ENCODE assay signal across 19 cellular contexts in genomic region chr5:171481791-171482536, GRCh38.
"Had no signal": no experiment of that assay in that cellular context is flagged by ENCODE, and none has a peak within 500 bp of the region (broad histone marks: within the 10 kb centered on the region; RNA-seq: fewer than 3 reads in every experiment).

No MANE protein-coding gene starts in this region.

- H3K4me3 ChIP-seq: esophagus muscularis mucosa, pancreas, prostate gland, spleen, thoracic aorta, transverse colon had no signal

- H3K4me1 Mint-ChIP-seq: central memory CD8-positive, alpha-beta T cell had no signal

- DNase-seq: effector memory CD4-positive, alpha-beta T cell; foreskin fibroblast; hippocampal formation; left colon; naive thymus-derived CD4-positive, alpha-beta T cell; occipital lobe; pancreas; spleen; stimulated activated CD4-positive, alpha-beta T cell treated with anti-CD3 and anti-CD28 coated beads, Interleukin-15, amount 100 ng/mL, for 24 hours; stimulated activated CD4-positive, alpha-beta T cell treated with anti-CD3 and anti-CD28 coated beads, Interleukin-1b, Interleukin-23, amount 100 ng/mL, for 48 hours; stimulated activated CD4-positive, alpha-beta T cell treated with anti-CD3 and anti-CD28 coated beads, Interleukin-4, amount 100 ng/mL, for 24 hours; stimulated activated naive B cell treated with anti-CD40 and anti-IgM and Interleukin-4, amounts not matched to agents 10 μg/mL and 1 μg/mL and 100 μg/mL, for 72 hours; stimulated activated naive CD8-positive, alpha-beta T cell treated with anti-CD3 and anti-CD28 coated beads, Interleukin-15, amount 100 ng/mL, for 72 hours; transverse colon had no signal

- H3K27ac Mint-ChIP-seq: stimulated activated naive B cell treated with anti-CD40 and anti-IgM and Interleukin-4, amounts not matched to agents 10 μg/mL and 1 μg/mL and 100 μg/mL, for 72 hours had no signal

- H3K36me3 ChIP-seq: esophagus muscularis mucosa, pancreas, prostate gland, spleen, thoracic aorta, transverse colon had no signal

- H3K27ac ChIP-seq: esophagus muscularis mucosa, pancreas, prostate gland, spleen, thoracic aorta, transverse colon had no signal

- H3K9me3 Mint-ChIP-seq: central memory CD8-positive, alpha-beta T cell; naive thymus-derived CD4-positive, alpha-beta T cell; stimulated activated naive B cell treated with anti-CD40 and anti-IgM and Interleukin-4, amounts not matched to agents 10 μg/mL and 1 μg/mL and 100 μg/mL, for 72 hours; stimulated activated naive CD8-positive, alpha-beta T cell treated with anti-CD3 and anti-CD28 coated beads, Interleukin-15, amount 100 ng/mL, for 72 hours had no signal

- H3K4me3 Mint-ChIP-seq: central memory CD8-positive, alpha-beta T cell; naive thymus-derived CD4-positive, alpha-beta T cell; stimulated activated naive B cell treated with anti-CD40 and anti-IgM and Interleukin-4, amounts not matched to agents 10 μg/mL and 1 μg/mL and 100 μg/mL, for 72 hours; stimulated activated naive CD8-positive, alpha-beta T cell treated with anti-CD3 and anti-CD28 coated beads, Interleukin-15, amount 100 ng/mL, for 72 hours had no signal

- H3K9me3 ChIP-seq: esophagus muscularis mucosa, pancreas, prostate gland, spleen, thoracic aorta, transverse colon had no signal

- H3K36me3 Mint-ChIP-seq: naive thymus-derived CD4-positive, alpha-beta T cell; stimulated activated naive B cell treated with anti-CD40 and anti-IgM and Interleukin-4, amounts not matched to agents 10 μg/mL and 1 μg/mL and 100 μg/mL, for 72 hours had no signal

- H3K27me3 ChIP-seq: pancreas, transverse colon had no signal

- ATAC-seq: left colon; naive thymus-derived CD4-positive, alpha-beta T cell; pancreas; sciatic nerve; stimulated activated naive B cell treated with anti-CD40 and anti-IgM and Interleukin-4, amounts not matched to agents 10 μg/mL and 1 μg/mL and 100 μg/mL, for 72 hours; stimulated activated naive CD8-positive, alpha-beta T cell treated with anti-CD3 and anti-CD28 coated beads, Interleukin-15, amount 100 ng/mL, for 72 hours had no signal

- H3K4me1 ChIP-seq: pancreas, prostate gland, transverse colon had no signal
